22 cellular contexts compared by ENCODE assay signal in genomic region chr6:87912102-87912501, GRCh38.
DNase-seq lines count a peak whose midpoint lies in the region; ATAC-seq, FAIRE-seq and TF ChIP-seq lines count a peak whose summit lies in the region.
"Had no signal": no experiment of that assay in that cellular context is flagged by ENCODE, and none has a peak within 500 bp of the region (broad histone marks: within the 10 kb centered on the region; RNA-seq: fewer than 3 reads in every experiment).

No MANE protein-coding gene starts in this region.

- H3F3A ChIP-seq in MM.1S (ENCODE audit: insufficient read depth, low read length), result peaks cover 9% of the 10 kb centered on the region; the same call in 1 of the 2 replicates

- no peak overlapping the region for H2AFZ ChIP-seq in MM.1S (ENCODE audit: low read length)

- H3K27ac Mint-ChIP-seq in CD8-positive, alpha-beta T cell, result no peak overlapping the region
- H3K27ac Mint-ChIP-seq: B cell; CD4-positive, alpha-beta T cell; CD8-positive, alpha-beta memory T cell had no signal

- no peak for TF ChIP-seq POLR2A in A549 (IDR thresholded peaks at IDR 0.05; ENCODE audit: low read length)
- TF ChIP-seq POLR2A in GM12892 (IDR thresholded peaks at IDR 0.05; ENCODE audit: low read depth, low read length), result no peak

- peaks cover 2% of the 10 kb centered on the region for H3K27me3 Mint-ChIP-seq in CD8-positive, alpha-beta T cell (ENCODE audit: low read depth)

- H3K4me2 ChIP-seq in A549 (no peak overlapping the region), MM.1S (ENCODE audit: low read depth, low read length) (0 out of 2 replicates have a peak overlapping the region, but pooled peaks have one; percentile 7)
- H3K4me2 ChIP-seq: BLaER1 treated with 17β-estradiol and CSF1 and Interleukin-3, amounts not matched to agents 10 nM and 100 nM had no signal

- H4K20me1 ChIP-seq in MM.1S (ENCODE audit: insufficient read depth, low read length), result no peaks in the 10 kb centered on the region
- H4K20me1 ChIP-seq: BLaER1 treated with 17β-estradiol and CSF1 and Interleukin-3, amounts not matched to agents 10 nM and 100 nM had no signal

- H3K9me3 ChIP-seq in A549 (no peaks in the 10 kb centered on the region), HEK293 (ENCODE audit: control insufficient read depth, insufficient read depth, low read depth, low read length) (no peaks in the 10 kb centered on the region), MM.1S (replicated peaks; ENCODE audit: insufficient read depth, low read length) (no peaks in the 10 kb centered on the region)
- no peaks in the 10 kb centered on the region for H3K9me3 ChIP-seq in CD8-positive, alpha-beta T cell (ENCODE audit: low read length)

- H3K36me3 ChIP-seq in HEK293 (ENCODE audit: control insufficient read depth in 2 of 2, insufficient read depth in 1 of 2, low read length in 2 of 2), result no peaks in the 10 kb centered on the region
- no peaks in the 10 kb centered on the region for H3K36me3 ChIP-seq in MM.1S (replicated peaks; ENCODE audit: insufficient read depth, low read length)
- no peaks in the 10 kb centered on the region for H3K36me3 ChIP-seq in CD8-positive, alpha-beta T cell (ENCODE audit: insufficient read depth, low read length)
- H3K36me3 ChIP-seq: BLaER1 treated with 17β-estradiol and CSF1 and Interleukin-3, amounts not matched to agents 10 nM and 100 nM had no signal

- no peak for ATAC-seq in A549
- no peak for ATAC-seq in CD8-positive, alpha-beta T cell

- peaks cover 36% of the 10 kb centered on the region for H3K4me1 Mint-ChIP-seq in CD8-positive, alpha-beta T cell (ENCODE audit: low read depth)

- H3K4me1 ChIP-seq in A549 (no peaks in the 10 kb centered on the region), HEK293 (ENCODE audit: control insufficient read depth, insufficient read depth, low read length) (no peaks in the 10 kb centered on the region; the same call in 1 of the 2 replicates), MM.1S (ENCODE audit: low read length) (peaks cover 61% of the 10 kb centered on the region)
- peaks cover 20% of the 10 kb centered on the region for H3K4me1 ChIP-seq in CD8-positive, alpha-beta T cell (ENCODE audit: insufficient read depth, low read length)

- no peak overlapping the region for H3K4me3 Mint-ChIP-seq in CD8-positive, alpha-beta T cell
- H3K4me3 Mint-ChIP-seq: B cell; CD4-positive, alpha-beta T cell; CD8-positive, alpha-beta memory T cell had no signal

- FAIRE-seq in A549 (lab: Jason Lieb, UNC), result no peak
- no peak for FAIRE-seq in GM12892 (lab: Jason Lieb, UNC)
- FAIRE-seq: G401.6, GM18507 had no signal

- DNase-seq in A549 (ENCODE audit: low read depth in 1 of 2, low spot score in 1 of 2) (no peak), MM.1S (no peak), GM12892 (ENCODE audit: insufficient read length) (no peak), LoVo (ENCODE audit: low spot score) (no peak)
- DNase-seq in CD8-positive, alpha-beta T cell, result no peak
- DNase-seq: AML-193; CD4-positive, alpha-beta T cell; CD8-positive, alpha-beta memory T cell; COR-L47; DMS 273 treated with DMSO at 0.1 percent for 48 hours; DMS153; DMS53; DMS79; DND-41; GF-D8 had no signal

- intact Hi-C loops in CD8-positive, alpha-beta T cell (cut with DNase I, micrococcal nuclease), result no loop called here

- no peaks in the 10 kb centered on the region for H3K79me2 ChIP-seq in MM.1S (ENCODE audit: low read length)

- no peak for TF ChIP-seq CTCF in A549 (IDR thresholded peaks at IDR 0.05)
- no peak for TF ChIP-seq CTCF in HEK293 (tag by site-specific recombination; IDR thresholded peaks at IDR 0.05)
- TF ChIP-seq CTCF in MM.1S (IDR thresholded peaks at IDR 0.05; ENCODE audit: low read length), result no peak
- no peak for TF ChIP-seq CTCF in CD8-positive, alpha-beta T cell (IDR thresholded peaks at IDR 0.05)

- CTCF ChIA-PET in A549 (lab: Yijun Ruan, JAX) (interaction anchor here (1.4 kb wide), 1 partner anchor 17 kb away, joined by 3 read pairs; no protein-coding TSS in a partner anchor), HEK293 (lab: Yijun Ruan, JAX) (interaction anchor here (0.7 to 0.8 kb wide), 2 partner anchors 8 to 409 kb away, joined by 3 to 4 read pairs; no protein-coding TSS in a partner anchor)
- CTCF ChIA-PET in CD8-positive, alpha-beta T cell (lab: Charles Lee), result no interaction called here

- H3K4me3 ChIP-seq in A549, result no peak overlapping the region
- no peak overlapping the region for H3K4me3 ChIP-seq in HEK293 (ENCODE audit: low read depth, low read length)
- no peak overlapping the region for H3K4me3 ChIP-seq in MM.1S (ENCODE audit: low read length)
- no peak overlapping the region for H3K4me3 ChIP-seq in CD8-positive, alpha-beta T cell (ENCODE audit: low read depth, low read length)
- H3K4me3 ChIP-seq: BLaER1 treated with 17β-estradiol and CSF1 and Interleukin-3, amounts not matched to agents 10 nM and 100 nM had no signal

- H3K36me3 Mint-ChIP-seq in CD8-positive, alpha-beta T cell, result no peaks in the 10 kb centered on the region

- H3K9me2 ChIP-seq in MM.1S (replicated peaks; ENCODE audit: insufficient read depth, low read length), result no peaks in the 10 kb centered on the region

- H3K9me3 Mint-ChIP-seq in CD8-positive, alpha-beta T cell, result no peaks in the 10 kb centered on the region
- H3K9me3 Mint-ChIP-seq: CD4-positive, alpha-beta T cell; CD8-positive, alpha-beta memory T cell had no signal

- H3K27ac ChIP-seq in A549 (no peak overlapping the region), HEK293 (ENCODE audit: extremely low read depth, low read depth, low read length) (no peak overlapping the region), MM.1S (ENCODE audit: low read length) (no peak overlapping the region)
- no peak overlapping the region for H3K27ac ChIP-seq in CD8-positive, alpha-beta T cell (ENCODE audit: low read depth, low read length)
- H3K27ac ChIP-seq: 22Rv1; BLaER1 treated with 17β-estradiol and CSF1 and Interleukin-3, amounts not matched to agents 10 nM and 100 nM; C4-2B had no signal

- no peak overlapping the region for H3K9ac ChIP-seq in MM.1S (ENCODE audit: low read length)
- H3K9ac ChIP-seq: BLaER1 treated with 17β-estradiol and CSF1 and Interleukin-3, amounts not matched to agents 10 nM and 100 nM had no signal

- TF ChIP-seq RAD21 in A549 (conservative IDR thresholded peaks at IDR 0.05 in 1 of 2, IDR thresholded peaks at IDR 0.05 in 1 of 2), result no peak

- WGBS in A549 (ENCODE audit: missing lambda C conversion rate), result 75% methylated on average over 1 of the region's 1 CpG

- POLR2A ChIA-PET in A549 (lab: Yijun Ruan, JAX) (no interaction called here), HEK293 (lab: Yijun Ruan, JAX) (no interaction called here)
- POLR2A ChIA-PET in CD8-positive, alpha-beta T cell (lab: Charles Lee), result no interaction called here

- no peak for TF ChIP-seq EP300 in A549 (IDR thresholded peaks at IDR 0.05)

- H3K27me3 ChIP-seq in MM.1S (replicated peaks; ENCODE audit: insufficient read depth, low read length), result no peaks in the 10 kb centered on the region
- no peaks in the 10 kb centered on the region for H3K27me3 ChIP-seq in CD8-positive, alpha-beta T cell (ENCODE audit: insufficient read depth, low read length)
- H3K27me3 ChIP-seq: BLaER1 treated with 17β-estradiol and CSF1 and Interleukin-3, amounts not matched to agents 10 nM and 100 nM had no signal

TF ChIP-seq in A549, 52 proteins besides CTCF, POLR2A, EP300 and RAD21:
- TF ChIP-seq, protein P1, sequence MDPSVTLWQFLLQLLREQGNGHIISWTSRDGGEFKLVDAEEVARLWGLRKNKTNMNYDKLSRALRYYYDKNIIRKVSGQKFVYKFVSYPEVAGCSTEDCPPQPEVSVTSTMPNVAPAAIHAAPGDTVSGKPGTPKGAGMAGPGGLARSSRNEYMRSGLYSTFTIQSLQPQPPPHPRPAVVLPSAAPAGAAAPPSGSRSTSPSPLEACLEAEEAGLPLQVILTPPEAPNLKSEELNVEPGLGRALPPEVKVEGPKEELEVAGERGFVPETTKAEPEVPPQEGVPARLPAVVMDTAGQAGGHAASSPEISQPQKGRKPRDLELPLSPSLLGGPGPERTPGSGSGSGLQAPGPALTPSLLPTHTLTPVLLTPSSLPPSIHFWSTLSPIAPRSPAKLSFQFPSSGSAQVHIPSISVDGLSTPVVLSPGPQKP (IDR thresholded peaks at IDR 0.05; ENCODE audit: low read depth, low read length), result no peak
- TF ChIP-seq ZC3H11A (IDR thresholded peaks at IDR 0.05), result peak; percentile 51

TF ChIP-seq in HEK293, 187 proteins besides CTCF, POLR2A, EP300 and RAD21 (continues in another document):
- TF ChIP-seq ZNF654 (tag by site-specific recombination; IDR thresholded peaks at IDR 0.05; ENCODE audit: low read depth) (peak; percentile 34), ZNF221 (tag by site-specific recombination; IDR thresholded peaks at IDR 0.05; ENCODE audit: borderline replicate concordance) (no peak), ZNF266 (tag by site-specific recombination; IDR thresholded peaks at IDR 0.05; ENCODE audit: low read depth) (peak; percentile 41; the same call in 1 of the 2 replicates), BCL11A (tag by site-specific recombination; IDR thresholded peaks at IDR 0.05; ENCODE audit: low read depth) (no peak), SP2 (tag by site-specific recombination; IDR thresholded peaks at IDR 0.05) (no peak), ZNF580 (tag by site-specific recombination; IDR thresholded peaks at IDR 0.05) (0 out of 2 replicates have a peak, but pooled peaks have one; percentile 43), YY1 (tag by site-specific recombination; IDR thresholded peaks at IDR 0.05) (no peak), ZNF623 (tag by site-specific recombination; IDR thresholded peaks at IDR 0.05) (peak; percentile 66), BCL6B (tag by site-specific recombination; IDR thresholded peaks at IDR 0.05) (no peak), ZNF394 (tag by site-specific recombination; IDR thresholded peaks at IDR 0.05; ENCODE audit: borderline replicate concordance) (peak; percentile 86), RBAK (tag by site-specific recombination; IDR thresholded peaks at IDR 0.05) (0 out of 2 replicates have a peak, but pooled peaks have one; percentile 37), ZNF548 (tag by site-specific recombination; IDR thresholded peaks at IDR 0.05) (no peak), ZNF292 (tag by site-specific recombination; IDR thresholded peaks at IDR 0.05; ENCODE audit: borderline replicate concordance, low read depth) (no peak)

Comparison
In these comparisons a context has a peak if more than half of its experiments do, and no peak if none do; other contexts are left out.
1. Of the 5 proteins assayed by ChIP-seq in both HEK293 and A549: peak only in HEK293: REST; only in A549: none; in both: none; in neither: 4.